ENCODE assay signal across 21 cellular contexts in the genomic region with DNA sequence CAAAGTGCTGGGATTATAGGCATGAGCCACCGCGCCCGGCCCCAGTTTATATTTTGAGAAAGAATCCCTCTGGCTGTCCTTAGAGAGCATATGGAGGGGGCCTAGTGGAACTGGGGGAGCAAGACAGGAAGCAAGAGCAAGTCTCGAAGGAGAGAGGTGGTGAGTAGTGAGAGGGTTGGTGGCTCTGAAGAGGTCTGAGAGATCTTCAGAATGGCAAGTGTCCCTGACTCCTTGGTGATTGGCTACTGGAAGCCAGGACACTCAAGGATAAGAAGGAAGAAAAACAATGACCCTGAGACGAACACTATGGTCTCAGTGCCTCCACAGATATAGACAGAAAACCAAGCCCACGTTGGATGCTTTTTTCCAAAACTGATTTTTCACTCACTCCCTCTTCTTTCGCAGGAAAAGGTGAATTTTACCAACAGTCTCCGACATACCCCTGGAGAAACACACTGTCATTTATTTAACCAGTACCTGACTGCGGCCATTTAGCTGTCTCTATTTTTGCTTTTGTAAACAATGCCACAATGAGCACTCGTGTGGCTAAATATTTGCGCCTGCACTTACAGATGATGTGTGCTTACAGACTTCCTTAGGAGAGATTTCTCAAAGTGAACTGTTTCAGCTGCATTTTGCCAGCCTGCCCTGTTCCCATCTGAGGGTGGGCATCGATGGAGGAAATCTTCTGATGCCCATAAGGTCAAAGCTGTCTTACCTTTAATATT. TPM values are rescaled to one million over a fixed set of nuclear protein-coding genes. Genes with fewer than 3 reads are reported as not detected.
DNase-seq lines count a peak whose midpoint lies in the region; ATAC-seq, FAIRE-seq and TF ChIP-seq lines count a peak whose summit lies in the region.
"Had no signal": no experiment of that assay in that cellular context is flagged by ENCODE, and none has a peak within 500 bp of the region (broad histone marks: within the 10 kb centered on the region; RNA-seq: fewer than 3 reads in every experiment).

No MANE protein-coding gene starts in this region.

- peak overlapping the region; percentile 24 for H3K27ac Mint-ChIP-seq in type B pancreatic cell
- no peak overlapping the region for H3K27ac Mint-ChIP-seq in stimulated activated memory B cell treated with anti-CD40 and anti-IgM and Interleukin-4, amounts not matched to agents 10 μg/mL and 1 μg/mL and 100 μg/mL, for 72 hours
- H3K27ac Mint-ChIP-seq: GM23338 had no signal

- 84% methylated on average over 12 of the region's 12 CpGs for WGBS in heart right ventricle, 2 donors
- 83% methylated on average over 12 of the region's 12 CpGs; no CpG with 5 or more reads in 1 of the 2 experiments for WGBS in H1 (ENCODE audit: extremely low coverage in 1 of 2, insufficient coverage in 1 of 2, insufficient read length in 1 of 2, insufficient replicate concordance in 2 of 2, low coverage in 1 of 2, low lambda C conversion rate in 2 of 2, missing lambda C conversion rate in 1 of 2), 2 experiments

- no peak overlapping the region for H3K4me2 ChIP-seq in H1 (ENCODE audit: insufficient read depth in 1 of 2, low read depth in 2 of 2, low read length in 2 of 2)
- H3K4me2 ChIP-seq: GM23338, KMS-11 had no signal

- no peak overlapping the region for H3K9ac ChIP-seq in H1 (replicated peaks in 1 of 4; ENCODE audit: extremely low read depth in 1 of 4, low read depth in 3 of 4, low read length in 3 of 4)
- H3K9ac ChIP-seq: KMS-11 had no signal

- POLR2A ChIA-PET in H1 (lab: Charles Lee; ENCODE audit: partially characterized antibody) = interaction anchor here (0.6 to 1.9 kb wide), 3 partner anchors 9 to 15 kb away, joined by 3 to 5 read pairs (median 3); no protein-coding TSS in a partner anchor

- no peaks in the 10 kb centered on the region for H3K27me3 ChIP-seq in heart right ventricle
- no peaks in the 10 kb centered on the region for H3K27me3 ChIP-seq in H1 (replicated peaks in 1 of 4; ENCODE audit: control insufficient read depth in 3 of 4, extremely low read depth in 1 of 4, insufficient read depth in 3 of 4, low read length in 3 of 4)
- H3K27me3 ChIP-seq: adrenal gland, gastrocnemius medialis, neutrophil had no signal

- TF ChIP-seq CTCF in heart right ventricle (IDR thresholded peaks at IDR 0.05) (no peak), H1 (IDR thresholded peaks at IDR 0.05; ENCODE audit: control extremely low read depth in 1 of 3, insufficient read depth in 1 of 3, low read depth in 1 of 3, low read length in 3 of 3) (no peak), type B pancreatic cell (conservative IDR thresholded peaks at IDR 0.05) (no peak)

- no peak for TF ChIP-seq POLR2A in H1 (IDR thresholded peaks at IDR 0.05; ENCODE audit: control extremely low read depth in 1 of 2, low read depth in 2 of 2, low read length in 2 of 2)
- no peak for TF ChIP-seq POLR2A in GM12892 (IDR thresholded peaks at IDR 0.05; ENCODE audit: low read depth, low read length)

- H4K8ac ChIP-seq in H1 (ENCODE audit: extremely low read depth, insufficient read depth, low read length) = no peak overlapping the region

- no peak overlapping the region for H2BK20ac ChIP-seq in H1 (ENCODE audit: low read length)

- H3K79me1 ChIP-seq in H1 (ENCODE audit: low read depth, low read length) = no peaks in the 10 kb centered on the region; the same call in 1 of the 2 replicates

- no peak overlapping the region for H2AK5ac ChIP-seq in H1 (ENCODE audit: low read depth, low read length)

- intact Hi-C loops in Right ventricle myocardium inferior (cut with DNase I) (no loop called here), heart right ventricle (cut with DNase I) (no loop called here)

- H3K4me1 Mint-ChIP-seq in type B pancreatic cell (ENCODE audit: unreplicated experiment) = peaks cover 37% of the 10 kb centered on the region
- no peaks in the 10 kb centered on the region for H3K4me1 Mint-ChIP-seq in stimulated activated memory B cell treated with anti-CD40 and anti-IgM and Interleukin-4, amounts not matched to agents 10 μg/mL and 1 μg/mL and 100 μg/mL, for 72 hours

- no peak overlapping the region for H3K4me3 ChIP-seq in heart right ventricle
- H3K4me3 ChIP-seq in H1 (ENCODE audit: extremely low read depth in 1 of 4, insufficient read depth in 2 of 4, low read depth in 3 of 4, low read length in 4 of 4) = no peak overlapping the region
- H3K4me3 ChIP-seq: adrenal gland, gastrocnemius medialis, GM23338 had no signal

- H4K5ac ChIP-seq in H1 (ENCODE audit: insufficient read length, low read depth, low read length) = no peak overlapping the region

- ATAC-seq in Right ventricle myocardium inferior (no peak), heart right ventricle (no peak), GM18517 (IDR thresholded peaks at IDR 0.05; ENCODE audit: unreplicated experiment) (no peak)
- ATAC-seq in stimulated activated memory B cell treated with anti-CD40 and anti-IgM and Interleukin-4, amounts not matched to agents 10 μg/mL and 1 μg/mL and 100 μg/mL, for 72 hours = no peak
- ATAC-seq: gastrocnemius medialis, GM23338, left cardiac atrium had no signal

- DNase-seq in Right ventricle myocardium inferior (ENCODE audit: missing footprints) (peak; percentile 8), heart right ventricle (no peak), NCI-H2029 treated with DMSO at 0.1 percent for 48 hours (lab: John Stamatoyannopoulos, UW) (peak; percentile 37), H1 (ENCODE audit: low read depth in 1 of 2, low spot score in 2 of 2) (no peak), type B pancreatic cell (ENCODE audit: extremely low spot score, unreplicated experiment) (no peak), GM12892 (ENCODE audit: insufficient read length) (no peak)
- DNase-seq: activated CD4-positive, alpha-beta T cell treated with anti-CD3 and anti-CD28 coated beads for 4 hours; adrenal gland; CD8-positive, alpha-beta memory T cell; gastrocnemius medialis; left cardiac atrium; NCI-H446 treated with DMSO at 0.1 percent for 48 hours; stimulated activated CD8-positive, alpha-beta memory T cell treated with anti-CD3 and anti-CD28 coated beads, Interleukin-4, amount 100 ng/mL, for 48 hours; SW 1271 had no signal

- H4K91ac ChIP-seq in H1 (replicated peaks; ENCODE audit: insufficient read length, low read length) = no peak overlapping the region

- peaks cover 2% of the 10 kb centered on the region; the same call in 1 of the 2 replicates for H3K23me2 ChIP-seq in H1 (ENCODE audit: low read depth, low read length)

- H4K20me1 ChIP-seq in H1 (replicated peaks in 1 of 2; ENCODE audit: control insufficient read depth in 1 of 2, insufficient read depth in 2 of 2, low read length in 2 of 2) = no peaks in the 10 kb centered on the region

- H3K4me1 ChIP-seq in heart right ventricle (peaks cover 0 to 3% (median 0%) of the 10 kb centered on the region in 9 donors), H1 (replicated peaks in 1 of 4; ENCODE audit: control insufficient read depth in 3 of 4, insufficient read depth in 4 of 4, low read length in 3 of 4) (peaks cover 0 to 8% (median 2%) of the 10 kb centered on the region in 4 experiments; a peak in 6 of 7 replicates)
- H3K4me1 ChIP-seq: adrenal gland, gastrocnemius medialis had no signal

- no peaks in the 10 kb centered on the region for H3K9me3 Mint-ChIP-seq in type B pancreatic cell
- H3K9me3 Mint-ChIP-seq in stimulated activated memory B cell treated with anti-CD40 and anti-IgM and Interleukin-4, amounts not matched to agents 10 μg/mL and 1 μg/mL and 100 μg/mL, for 72 hours = no peaks in the 10 kb centered on the region
- H3K9me3 Mint-ChIP-seq: CD8-positive, alpha-beta memory T cell; GM23338 had no signal

- H2BK15ac ChIP-seq in H1 (ENCODE audit: low read length) = peak overlapping the region; percentile 81; the same call in 1 of the 2 replicates

- no peak overlapping the region for H3K18ac ChIP-seq in H1 (ENCODE audit: extremely low read depth, low read length)

- H2BK120ac ChIP-seq in H1 (replicated peaks; ENCODE audit: low read depth, low read length) = no peak overlapping the region

- H3K36me3 ChIP-seq in heart right ventricle (no peaks in the 10 kb centered on the region), H1 (ENCODE audit: control insufficient read depth in 2 of 4, insufficient read depth in 4 of 4, low read length in 3 of 4) (no peaks in the 10 kb centered on the region)
- H3K36me3 ChIP-seq: adrenal gland, gastrocnemius medialis, neutrophil had no signal

- no peak overlapping the region for H3K56ac ChIP-seq in H1 (replicated peaks; ENCODE audit: insufficient read length, low read depth, low read length)

- no peak for TF ChIP-seq EP300 in H1 (IDR thresholded peaks at IDR 0.05; ENCODE audit: borderline replicate concordance in 1 of 2, low read depth in 2 of 2, low read length in 2 of 2)

- H3K27me3 Mint-ChIP-seq in type B pancreatic cell = no peaks in the 10 kb centered on the region
- peaks cover 45% of the 10 kb centered on the region for H3K27me3 Mint-ChIP-seq in stimulated activated memory B cell treated with anti-CD40 and anti-IgM and Interleukin-4, amounts not matched to agents 10 μg/mL and 1 μg/mL and 100 μg/mL, for 72 hours

- FAIRE-seq in H1 (lab: Jason Lieb, UNC) = no peak
- no peak for FAIRE-seq in GM12892 (lab: Jason Lieb, UNC)
- FAIRE-seq: GM19239 had no signal

- no peak overlapping the region for H3K4ac ChIP-seq in H1 (replicated peaks; ENCODE audit: insufficient read length, low read depth, low read length)

- H2BK5ac ChIP-seq in H1 (ENCODE audit: low read depth, low read length) = no peak overlapping the region

- no peak for TF ChIP-seq RAD21 in H1 (IDR thresholded peaks at IDR 0.05 in 1 of 2, conservative IDR thresholded peaks at IDR 0.05 in 1 of 2; ENCODE audit: low read depth in 2 of 2, low read length in 2 of 2)

- no peak overlapping the region for H3K23ac ChIP-seq in H1 (ENCODE audit: insufficient read length)

- H3K9me3 ChIP-seq in heart right ventricle = no peaks in the 10 kb centered on the region
- no peaks in the 10 kb centered on the region for H3K9me3 ChIP-seq in H1 (ENCODE audit: insufficient read depth in 2 of 2, low read depth in 1 of 2, low read length in 1 of 2)
- H3K9me3 ChIP-seq: adrenal gland, gastrocnemius medialis, neutrophil had no signal

- no peaks in the 10 kb centered on the region for H3K36me3 Mint-ChIP-seq in type B pancreatic cell
- no peaks in the 10 kb centered on the region for H3K36me3 Mint-ChIP-seq in stimulated activated memory B cell treated with anti-CD40 and anti-IgM and Interleukin-4, amounts not matched to agents 10 μg/mL and 1 μg/mL and 100 μg/mL, for 72 hours
- H3K36me3 Mint-ChIP-seq: CD8-positive, alpha-beta memory T cell had no signal

- no peak overlapping the region for H2AFZ ChIP-seq in H1 (ENCODE audit: low read length)

- CTCF ChIA-PET in H1 (lab: Charles Lee; ENCODE audit: partially characterized antibody) = interaction anchor here (1.4 to 8.8 kb wide), 3 partner anchors 15 to 21 kb away, joined by 6 to 89 read pairs (median 11); no protein-coding TSS in a partner anchor

- H3K4me3 Mint-ChIP-seq in type B pancreatic cell = no peak overlapping the region
- H3K4me3 Mint-ChIP-seq in stimulated activated memory B cell treated with anti-CD40 and anti-IgM and Interleukin-4, amounts not matched to agents 10 μg/mL and 1 μg/mL and 100 μg/mL, for 72 hours = no peak overlapping the region
- H3K4me3 Mint-ChIP-seq: CD8-positive, alpha-beta memory T cell; GM23338 had no signal

- H3K14ac ChIP-seq in H1 (ENCODE audit: insufficient read length) = no peak overlapping the region

- H3K27ac ChIP-seq in heart right ventricle (no peak overlapping the region), H1 (ENCODE audit: low read depth, low read length) (no peak overlapping the region)
- H3K27ac ChIP-seq: adrenal gland, gastrocnemius medialis, KMS-11, neutrophil had no signal

- no peaks in the 10 kb centered on the region for H3K79me2 ChIP-seq in H1 (ENCODE audit: control insufficient read depth in 1 of 2, insufficient read depth in 2 of 2, low read length in 2 of 2)

- H2BK12ac ChIP-seq in H1 (ENCODE audit: low read depth, low read length) = no peak overlapping the region

RNA-seq across cellular contexts. Expression of a gene that starts 15.9 kb away (rescaled TPM):
- total RNA-seq in Right ventricle myocardium inferior = 8.4 TPM
- 10 to 100 TPM in 2 of 10 donors, 1 to 10 TPM in 8; 3.6 to 10.7 (median 8.0) TPM for total RNA-seq in heart right ventricle
- polyA plus RNA-seq in heart right ventricle = 1 to 10 TPM; 5.9 to 9.1 TPM
- 28.9 and 29.9 TPM in 2 replicates for total RNA-seq in H1 (2021; fragmentation: NEBNext Ultra II Directional; extraction: Animal tissue kit (Norgen Biotek cat#: 25700))
- polyA plus RNA-seq in H1 (2011; rRNA removed) = 24.0 and 29.5 TPM in 2 replicates
- polyA plus RNA-seq in H1 (2011; cell fraction: cytosol; rRNA removed) = 30.4 TPM
- 46.7 TPM for polyA plus RNA-seq in H1 (2011; cell fraction: nucleus; rRNA removed)
- 20.5 to 27.4 TPM (median 25.8 TPM) in 4 replicates for polyA plus RNA-seq in H1 (2012, experiment 1 of 2)
- polyA plus RNA-seq in H1 (2012, experiment 2 of 2) = 20.5 TPM
- polyA plus RNA-seq in H1 (2013, experiment 1 of 2) = 13.6 TPM
- polyA plus RNA-seq in H1 (2013, experiment 2 of 2) = 13.6 TPM
- 24.3 and 27.0 TPM in 2 replicates for polyA minus RNA-seq in H1 (2011; rRNA and poly(A)+ RNA removed)
- polyA minus RNA-seq in H1 (2011; cell fraction: cytosol; rRNA and poly(A)+ RNA removed) = 14.3 TPM
- polyA minus RNA-seq in H1 (2011; cell fraction: nucleus; rRNA and poly(A)+ RNA removed) = 11.3 TPM
- total RNA-seq in type B pancreatic cell (ENCODE audit: low replicate concordance) = 33.3 and 72.0 TPM in 2 replicates
- polyA plus RNA-seq in GM12892 (2012; ENCODE audit: missing spikeins) = 3.0 TPM

RNA-seq across cellular contexts. Expression of a gene that starts 34.2 kb away (rescaled TPM):
- total RNA-seq in Right ventricle myocardium inferior (10.9 TPM), heart right ventricle (10 to 100 TPM in 1 of 10 donors, 1 to 10 TPM in 9; 3.1 to 10.2 (median 5.1) TPM), type B pancreatic cell (ENCODE audit: low replicate concordance) (6.9 and 14.4 TPM in 2 replicates)
- polyA plus RNA-seq in heart right ventricle (1 to 10 TPM; 3.7 to 5.9 TPM), H1 (2011; rRNA removed) (7.5 and 10.5 TPM in 2 replicates)
- total RNA-seq in H1 (2021; fragmentation: NEBNext Ultra II Directional; extraction: Animal tissue kit (Norgen Biotek cat#: 25700)) = 3.5 and 4.0 TPM in 2 replicates
- polyA plus RNA-seq in H1 (2011; cell fraction: cytosol; rRNA removed) = 7.6 TPM
- 9.3 TPM for polyA plus RNA-seq in H1 (2011; cell fraction: nucleus; rRNA removed)
- polyA plus RNA-seq in H1 (2012, experiment 1 of 2) = 2.3 to 5.0 TPM (median 4.0 TPM) in 4 replicates
- polyA plus RNA-seq in H1 (2012, experiment 2 of 2) = 4.5 TPM
- polyA plus RNA-seq in H1 (2013, experiment 1 of 2) = 1.3 TPM
- polyA plus RNA-seq in H1 (2013, experiment 2 of 2) = 1.3 TPM
- 1.7 and 1.9 TPM in 2 replicates for polyA minus RNA-seq in H1 (2011; rRNA and poly(A)+ RNA removed)
- 2.7 TPM for polyA minus RNA-seq in H1 (2011; cell fraction: cytosol; rRNA and poly(A)+ RNA removed)
- polyA minus RNA-seq in H1 (2011; cell fraction: nucleus; rRNA and poly(A)+ RNA removed) = 2.6 TPM
- 2.6 TPM for polyA plus RNA-seq in GM12892 (2012; ENCODE audit: missing spikeins)

RNA-seq across cellular contexts. Expression of a gene that starts 39.7 kb away (rescaled TPM):
- total RNA-seq in Right ventricle myocardium inferior (37.1 TPM), heart right ventricle (10 to 100 TPM; 40.2 to 56.7 (median 47.2) TPM), type B pancreatic cell (ENCODE audit: low replicate concordance) (63.0 and 70.5 TPM in 2 replicates)
- polyA plus RNA-seq in heart right ventricle (10 to 100 TPM; 17.9 to 46.6 TPM), H1 (2011; rRNA removed) (132 and 149 TPM in 2 replicates)
- 71.2 and 72.5 TPM in 2 replicates for total RNA-seq in H1 (2021; fragmentation: NEBNext Ultra II Directional; extraction: Animal tissue kit (Norgen Biotek cat#: 25700))
- 174 TPM for polyA plus RNA-seq in H1 (2011; cell fraction: cytosol; rRNA removed)
- 155 TPM for polyA plus RNA-seq in H1 (2011; cell fraction: nucleus; rRNA removed)
- polyA plus RNA-seq in H1 (2012, experiment 1 of 2) = 73.1 to 103 TPM (median 99.7 TPM) in 4 replicates
- polyA plus RNA-seq in H1 (2012, experiment 2 of 2) = 88.7 TPM
- polyA plus RNA-seq in H1 (2013, experiment 1 of 2) = 41.8 TPM
- 43.3 TPM for polyA plus RNA-seq in H1 (2013, experiment 2 of 2)
- polyA minus RNA-seq in H1 (2011; rRNA and poly(A)+ RNA removed) = 234 and 245 TPM in 2 replicates
- 126 TPM for polyA minus RNA-seq in H1 (2011; cell fraction: cytosol; rRNA and poly(A)+ RNA removed)
- 89.2 TPM for polyA minus RNA-seq in H1 (2011; cell fraction: nucleus; rRNA and poly(A)+ RNA removed)
- 38.2 TPM for polyA plus RNA-seq in GM12892 (2012; ENCODE audit: missing spikeins)

RNA-seq across cellular contexts. Expression of a gene that starts 40.2 kb away (rescaled TPM):
- total RNA-seq in Right ventricle myocardium inferior = 0.32 TPM
- total RNA-seq in heart right ventricle = under 1 TPM in 5 of 10 donors, not detected in 5; 0.12 to 0.69 (median 0.61) TPM
- under 1 TPM in 1 of 2 donors, not detected in 1; 0.03 TPM for polyA plus RNA-seq in heart right ventricle
- total RNA-seq in H1 (2021; fragmentation: NEBNext Ultra II Directional; extraction: Animal tissue kit (Norgen Biotek cat#: 25700)) = 8.6 and 10.5 TPM in 2 replicates
- polyA plus RNA-seq in H1 (2011; rRNA removed) = 14.8 and 16.5 TPM in 2 replicates
- polyA plus RNA-seq in H1 (2011; cell fraction: cytosol; rRNA removed) = 6.7 TPM
- 17.8 TPM for polyA plus RNA-seq in H1 (2011; cell fraction: nucleus; rRNA removed)
- polyA plus RNA-seq in H1 (2012, experiment 1 of 2) = 7.0 to 10.8 TPM (median 8.9 TPM) in 4 replicates
- 10.2 TPM for polyA plus RNA-seq in H1 (2012, experiment 2 of 2)
- 5.0 TPM for polyA plus RNA-seq in H1 (2013, experiment 1 of 2)
- polyA plus RNA-seq in H1 (2013, experiment 2 of 2) = 5.4 TPM
- polyA minus RNA-seq in H1 (2011; rRNA and poly(A)+ RNA removed) = 9.6 and 11.4 TPM in 2 replicates
- 5.7 TPM for polyA minus RNA-seq in H1 (2011; cell fraction: cytosol; rRNA and poly(A)+ RNA removed)
- polyA minus RNA-seq in H1 (2011; cell fraction: nucleus; rRNA and poly(A)+ RNA removed) = 5.4 TPM
- 0.82 and 1.7 TPM in 2 replicates for total RNA-seq in type B pancreatic cell (ENCODE audit: low replicate concordance)
- 21.1 TPM for polyA plus RNA-seq in GM12892 (2012; ENCODE audit: missing spikeins)
- total RNA-seq: dermis microvascular lymphatic vessel endothelial cell, gastrocnemius medialis had no signal

RNA-seq across cellular contexts. Expression of a gene that starts 54.9 kb away (rescaled TPM):
- 215 TPM for total RNA-seq in Right ventricle myocardium inferior
- total RNA-seq in heart right ventricle = 100 to 1,000 TPM; 135 to 230 (median 207) TPM
- 100 to 1,000 TPM; 162 to 475 TPM for polyA plus RNA-seq in heart right ventricle
- total RNA-seq in H1 (2021; fragmentation: NEBNext Ultra II Directional; extraction: Animal tissue kit (Norgen Biotek cat#: 25700)) = 31.7 and 33.3 TPM in 2 replicates
- 47.9 and 60.3 TPM in 2 replicates for polyA plus RNA-seq in H1 (2011; rRNA removed)
- 64.5 TPM for polyA plus RNA-seq in H1 (2011; cell fraction: cytosol; rRNA removed)
- 77.8 TPM for polyA plus RNA-seq in H1 (2011; cell fraction: nucleus; rRNA removed)
- 35.5 to 44.0 TPM (median 38.3 TPM) in 4 replicates for polyA plus RNA-seq in H1 (2012, experiment 1 of 2)
- 36.3 TPM for polyA plus RNA-seq in H1 (2012, experiment 2 of 2)
- 29.5 TPM for polyA plus RNA-seq in H1 (2013, experiment 1 of 2)
- polyA plus RNA-seq in H1 (2013, experiment 2 of 2) = 29.6 TPM
- polyA minus RNA-seq in H1 (2011; rRNA and poly(A)+ RNA removed) = 46.9 and 50.7 TPM in 2 replicates
- 25.1 TPM for polyA minus RNA-seq in H1 (2011; cell fraction: cytosol; rRNA and poly(A)+ RNA removed)
- polyA minus RNA-seq in H1 (2011; cell fraction: nucleus; rRNA and poly(A)+ RNA removed) = 25.1 TPM
- 73.1 and 96.0 TPM in 2 replicates for total RNA-seq in type B pancreatic cell (ENCODE audit: low replicate concordance)
- 47.6 TPM for polyA plus RNA-seq in GM12892 (2012; ENCODE audit: missing spikeins)

Comparison
In these comparisons a context has a peak if more than half of its experiments do, and no peak if none do; other contexts are left out.
1. DNase-seq: peak in Right ventricle myocardium inferior (single experiment) and NCI-H2029 treated with DMSO at 0.1 percent for 48 hours (single experiment); none in heart right ventricle (0 of 2), H1 (0 of 2), type B pancreatic cell (single experiment) and GM12892 (single experiment).